Comparison of ENCODE assay signal across 1 cellular context in the genomic region with DNA sequence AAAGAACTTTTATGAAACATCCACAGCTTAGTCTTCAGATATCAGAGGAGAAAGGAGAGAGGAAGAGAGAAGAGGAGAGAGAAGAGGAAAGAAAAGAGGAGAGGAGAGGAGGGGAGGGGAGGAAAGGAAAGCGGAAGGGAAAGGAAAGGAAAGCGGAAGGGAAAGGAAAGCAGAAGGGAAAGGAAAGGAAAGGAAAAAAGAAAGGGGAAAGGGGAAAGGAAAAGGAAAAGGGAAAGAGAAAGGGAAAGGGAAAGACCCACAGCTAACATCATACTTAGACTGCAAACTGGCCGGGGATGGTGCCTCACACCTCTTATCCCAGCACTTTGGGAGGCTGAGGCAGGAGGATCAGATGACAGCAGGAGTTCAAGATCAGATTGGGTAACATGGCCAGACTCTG.
TF ChIP-seq lines count a peak whose summit lies in the region.

No MANE protein-coding gene starts in this region.

TF ChIP-seq in HepG2, 621 proteins besides CTCF, POLR2A, EP300 and RAD21:
- TF ChIP-seq ATM (IDR thresholded peaks at IDR 0.05; ENCODE audit: borderline replicate concordance) (no peak), RFX3 (CRISPR knock-in tag; IDR thresholded peaks at IDR 0.05) (no peak), ZFYVE20 (CRISPR knock-in tag; IDR thresholded peaks at IDR 0.05; ENCODE audit: borderline replicate concordance, low read depth) (no peak), NPAS2 (CRISPR knock-in tag; IDR thresholded peaks at IDR 0.05; ENCODE audit: borderline replicate concordance) (no peak), YY1 (IDR thresholded peaks at IDR 0.05; ENCODE audit: insufficient read depth, insufficient replicate concordance, low read depth, low read length) (no peak), ZBTB44 (CRISPR knock-in tag; IDR thresholded peaks at IDR 0.05) (no peak), ZNF749 (CRISPR knock-in tag; IDR thresholded peaks at IDR 0.05; ENCODE audit: borderline replicate concordance) (no peak), MTF2 (CRISPR knock-in tag; IDR thresholded peaks at IDR 0.05; ENCODE audit: borderline replicate concordance) (no peak), ZNF121 (CRISPR knock-in tag; IDR thresholded peaks at IDR 0.05) (no peak), ZFP91 (CRISPR knock-in tag; IDR thresholded peaks at IDR 0.05; ENCODE audit: borderline replicate concordance) (no peak)
- TF ChIP-seq, protein P1, sequence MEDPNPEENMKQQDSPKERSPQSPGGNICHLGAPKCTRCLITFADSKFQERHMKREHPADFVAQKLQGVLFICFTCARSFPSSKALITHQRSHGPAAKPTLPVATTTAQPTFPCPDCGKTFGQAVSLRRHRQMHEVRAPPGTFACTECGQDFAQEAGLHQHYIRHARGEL (CRISPR knock-in tag; IDR thresholded peaks at IDR 0.05) = no peak
- TF ChIP-seq, protein P2, sequence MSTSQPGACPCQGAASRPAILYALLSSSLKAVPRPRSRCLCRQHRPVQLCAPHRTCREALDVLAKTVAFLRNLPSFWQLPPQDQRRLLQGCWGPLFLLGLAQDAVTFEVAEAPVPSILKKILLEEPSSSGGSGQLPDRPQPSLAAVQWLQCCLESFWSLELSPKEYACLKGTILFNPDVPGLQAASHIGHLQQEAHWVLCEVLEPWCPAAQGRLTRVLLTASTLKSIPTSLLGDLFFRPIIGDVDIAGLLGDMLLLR (CRISPR knock-in tag; IDR thresholded peaks at IDR 0.05) = no peak
- TF ChIP-seq, protein P3, sequence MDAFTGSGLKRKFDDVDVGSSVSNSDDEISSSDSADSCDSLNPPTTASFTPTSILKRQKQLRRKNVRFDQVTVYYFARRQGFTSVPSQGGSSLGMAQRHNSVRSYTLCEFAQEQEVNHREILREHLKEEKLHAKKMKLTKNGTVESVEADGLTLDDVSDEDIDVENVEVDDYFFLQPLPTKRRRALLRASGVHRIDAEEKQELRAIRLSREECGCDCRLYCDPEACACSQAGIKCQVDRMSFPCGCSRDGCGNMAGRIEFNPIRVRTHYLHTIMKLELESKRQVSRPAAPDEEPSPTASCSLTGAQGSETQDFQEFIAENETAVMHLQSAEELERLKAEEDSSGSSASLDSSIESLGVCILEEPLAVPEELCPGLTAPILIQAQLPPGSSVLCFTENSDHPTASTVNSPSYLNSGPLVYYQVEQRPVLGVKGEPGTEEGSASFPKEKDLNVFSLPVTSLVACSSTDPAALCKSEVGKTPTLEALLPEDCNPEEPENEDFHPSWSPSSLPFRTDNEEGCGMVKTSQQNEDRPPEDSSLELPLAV (CRISPR knock-in tag; conservative IDR thresholded peaks at IDR 0.05; ENCODE audit: low read depth) = no peak
TF ChIP-seq in HepG2: peak in this region for 0.
